ENCODE assay signal across 17 cellular contexts in the genomic region with DNA sequence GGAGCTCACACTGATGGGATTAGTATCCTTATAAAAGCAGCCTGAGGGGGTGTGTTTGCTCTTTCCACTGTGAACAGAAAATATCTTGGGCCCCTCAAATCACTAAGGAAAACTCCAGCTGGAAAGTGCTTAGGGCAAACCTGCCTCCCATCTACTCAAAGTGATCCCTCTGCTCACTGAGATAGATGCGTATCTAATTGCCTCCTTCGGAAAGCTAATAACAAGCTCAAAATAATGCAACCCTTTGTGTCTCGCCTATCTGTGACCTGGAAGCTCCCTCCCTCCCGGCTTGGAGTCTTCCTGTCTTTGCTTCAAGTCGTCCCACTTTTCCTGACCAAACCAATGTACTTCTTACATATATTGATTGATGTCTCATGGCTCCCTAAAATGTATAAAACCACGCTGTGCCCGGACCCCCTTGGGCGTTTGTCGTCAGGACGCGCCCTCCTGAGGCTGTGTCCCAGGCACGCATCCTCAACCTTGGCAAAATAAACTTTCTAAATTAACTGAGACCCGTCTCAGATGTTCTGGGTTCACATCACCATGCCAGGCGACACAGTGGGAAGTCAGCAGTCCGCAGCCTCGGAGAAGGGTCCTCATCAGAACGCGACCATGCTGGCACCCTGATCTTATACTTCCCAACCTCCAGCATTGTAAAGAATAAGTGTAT.
"Had no signal": no experiment of that assay in that cellular context is flagged by ENCODE, and none has a peak within 500 bp of the region (broad histone marks: within the 10 kb centered on the region; RNA-seq: fewer than 3 reads in every experiment).

No MANE protein-coding gene starts in this region.

- H3K27ac Mint-ChIP-seq: activated CD8-positive, alpha-beta T cell treated with anti-CD3 and anti-CD28 coated beads for 36 hours; activated naive CD8-positive, alpha-beta T cell treated with anti-CD3 and anti-CD28 coated beads, Interleukin-2, amount 50 U/mL, for 24 hours had no signal

- H3K4me3 ChIP-seq: breast epithelium, dorsolateral prefrontal cortex, left lung, prostate gland, right lobe of liver, thoracic aorta had no signal

- H3K27ac ChIP-seq: breast epithelium, dorsolateral prefrontal cortex, left lung, prostate gland, right lobe of liver, thoracic aorta had no signal

- H3K4me1 Mint-ChIP-seq: activated naive CD8-positive, alpha-beta T cell treated with anti-CD3 and anti-CD28 coated beads, Interleukin-2, amount 50 U/mL, for 24 hours; naive B cell; stimulated activated naive CD8-positive, alpha-beta T cell treated with anti-CD3 and anti-CD28 coated beads, Interleukin-15, amount 100 ng/mL, for 72 hours had no signal

- ATAC-seq: activated CD8-positive, alpha-beta T cell treated with anti-CD3 and anti-CD28 coated beads for 36 hours; activated naive CD8-positive, alpha-beta T cell treated with anti-CD3 and anti-CD28 coated beads, Interleukin-2, amount 50 U/mL, for 24 hours; left lung; right lobe of liver; stimulated activated naive CD8-positive, alpha-beta T cell treated with anti-CD3 and anti-CD28 coated beads, Interleukin-15, amount 100 ng/mL, for 72 hours had no signal

- H3K36me3 ChIP-seq: breast epithelium, left lung, prostate gland, right lobe of liver, thoracic aorta had no signal

- H3K4me3 Mint-ChIP-seq: activated CD8-positive, alpha-beta T cell treated with anti-CD3 and anti-CD28 coated beads for 36 hours; activated naive CD8-positive, alpha-beta T cell treated with anti-CD3 and anti-CD28 coated beads, Interleukin-2, amount 50 U/mL, for 24 hours; stimulated activated naive CD8-positive, alpha-beta T cell treated with anti-CD3 and anti-CD28 coated beads, Interleukin-15, amount 100 ng/mL, for 72 hours had no signal

- H3K9me3 ChIP-seq: breast epithelium, left lung, prostate gland, right lobe of liver, thoracic aorta had no signal

- H3K36me3 Mint-ChIP-seq: naive B cell had no signal

- DNase-seq: activated CD4-positive, alpha-beta T cell treated with anti-CD3 and anti-CD28 coated beads for 4 hours; activated CD8-positive, alpha-beta T cell treated with anti-CD3 and anti-CD28 coated beads for 36 hours; activated naive CD4-positive, alpha-beta T cell treated with Interleukin-2 at 50 U/mL for 16 hours; activated naive CD8-positive, alpha-beta T cell treated with anti-CD3 and anti-CD28 coated beads, Interleukin-2, amount 50 U/mL, for 24 hours; aorta; erythroblast; mammary epithelial cell; naive B cell; stimulated activated CD4-positive, alpha-beta T cell treated with anti-CD3 and anti-CD28 coated beads, Interleukin-1b, Interleukin-23, amount 100 ng/mL, for 48 hours; stimulated activated naive CD8-positive, alpha-beta T cell treated with anti-CD3 and anti-CD28 coated beads, Interleukin-15, amount 100 ng/mL, for 72 hours; T-helper 2 cell had no signal

- H3K27me3 ChIP-seq: breast epithelium, dorsolateral prefrontal cortex, right lobe of liver had no signal

- H3K9me3 Mint-ChIP-seq: activated CD8-positive, alpha-beta T cell treated with anti-CD3 and anti-CD28 coated beads for 36 hours; activated naive CD8-positive, alpha-beta T cell treated with anti-CD3 and anti-CD28 coated beads, Interleukin-2, amount 50 U/mL, for 24 hours; naive B cell; stimulated activated naive CD8-positive, alpha-beta T cell treated with anti-CD3 and anti-CD28 coated beads, Interleukin-15, amount 100 ng/mL, for 72 hours had no signal

- H3K4me1 ChIP-seq: left lung, prostate gland had no signal
